ENCODE assay signal across 12 cellular contexts in genomic region chr3:71301001-71301400, GRCh38.
DNase-seq lines count a peak whose midpoint lies in the region; ATAC-seq and TF ChIP-seq lines count a peak whose summit lies in the region.
"Had no signal": no experiment of that assay in that cellular context is flagged by ENCODE, and none has a peak within 500 bp of the region (broad histone marks: within the 10 kb centered on the region; RNA-seq: fewer than 3 reads in every experiment).

No MANE protein-coding gene starts in this region.

- peak; percentile 45 for ATAC-seq in HG02763 (IDR thresholded peaks at IDR 0.05; ENCODE audit: unreplicated experiment)
- no peak for ATAC-seq in GM21528 (IDR thresholded peaks at IDR 0.05; ENCODE audit: low FRiP score, unreplicated experiment)
- no peak for ATAC-seq in left lobe of liver

- CTCF ChIA-PET in activated naive CD4-positive, alpha-beta T cell treated with anti-CD3 and anti-CD28 coated beads, Interleukin-2, amount 10 ng/mL, durations not matched to agents 7 days and 5 days (lab: Charles Lee): interaction anchor here (1.0 to 1.6 kb wide), 2 partner anchors 231 to 750 kb away, joined by 3 to 5 read pairs; no protein-coding TSS in a partner anchor

- peaks cover 26% of the 10 kb centered on the region for H3K36me3 Mint-ChIP-seq in activated naive CD4-positive, alpha-beta T cell treated with anti-CD3 and anti-CD28 coated beads, Interleukin-2, amount 10 ng/mL, durations not matched to agents 7 days and 5 days

- in situ Hi-C loops in GM13977 (cut with MboI; ENCODE audit: low pct_unique_long_range_greater_than_20kb, low sequenced_read_pairs, unreplicated experiment): no loop called here

- peaks cover 66% of the 10 kb centered on the region for H3K4me1 Mint-ChIP-seq in activated naive CD4-positive, alpha-beta T cell treated with anti-CD3 and anti-CD28 coated beads, Interleukin-2, amount 10 ng/mL, durations not matched to agents 7 days and 5 days

- peak; percentile 31 for DNase-seq in stimulated activated CD4-positive, alpha-beta T cell treated with anti-CD3 and anti-CD28 coated beads, Interleukin-15, amount 100 ng/mL, for 24 hours
- DNase-seq in stimulated activated CD4-positive, alpha-beta T cell treated with anti-CD3 and anti-CD28 coated beads, Interleukin-4, amount 100 ng/mL, for 1 hour: no peak
- DNase-seq in activated naive CD4-positive, alpha-beta T cell treated with anti-CD3 and anti-CD28 coated beads, Interleukin-2, amount 10 ng/mL, durations not matched to agents 7 days and 5 days: no peak
- DNase-seq in GM13977 (ENCODE audit: low spot score) (no peak), left lobe of liver (ENCODE audit: low spot score) (no peak), amygdala (lab: John Stamatoyannopoulos, UW) (no peak)
- DNase-seq: caudate nucleus, GM23248, ovary, SIG-M5 had no signal

- peak overlapping the region; percentile 48 for H3K4me3 Mint-ChIP-seq in activated naive CD4-positive, alpha-beta T cell treated with anti-CD3 and anti-CD28 coated beads, Interleukin-2, amount 10 ng/mL, durations not matched to agents 7 days and 5 days

- H3K9me3 Mint-ChIP-seq in activated naive CD4-positive, alpha-beta T cell treated with anti-CD3 and anti-CD28 coated beads, Interleukin-2, amount 10 ng/mL, durations not matched to agents 7 days and 5 days: no peaks in the 10 kb centered on the region

- H3K27me3 Mint-ChIP-seq in activated naive CD4-positive, alpha-beta T cell treated with anti-CD3 and anti-CD28 coated beads, Interleukin-2, amount 10 ng/mL, durations not matched to agents 7 days and 5 days: peaks cover 7% of the 10 kb centered on the region

- TF ChIP-seq CTCF in GM13977 (IDR thresholded peaks at IDR 0.05; ENCODE audit: extremely low read depth, insufficient read depth, missing control alignments): no peak

- H3K27ac Mint-ChIP-seq in activated naive CD4-positive, alpha-beta T cell treated with anti-CD3 and anti-CD28 coated beads, Interleukin-2, amount 10 ng/mL, durations not matched to agents 7 days and 5 days: peak overlapping the region; percentile 71
